In the genomic region with DNA sequence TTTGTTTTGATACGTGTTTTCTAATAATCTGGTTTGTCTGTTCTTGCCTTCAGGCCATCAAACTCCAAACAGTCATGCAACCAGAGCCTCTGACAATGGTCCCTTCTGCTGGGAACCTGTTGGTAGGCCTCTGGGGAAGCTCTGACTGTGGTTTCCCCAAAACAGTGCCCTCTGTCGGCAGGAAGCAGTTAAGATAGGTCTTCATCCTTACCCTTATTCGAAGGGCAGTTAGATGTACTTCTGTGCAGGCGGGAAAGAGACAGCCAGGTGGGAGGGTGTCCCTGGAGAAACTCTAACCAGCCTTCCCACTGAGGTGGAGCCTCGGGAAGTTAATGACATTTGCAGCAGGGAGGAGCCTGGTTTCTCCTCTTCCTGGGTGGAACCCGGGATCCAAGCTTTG, we compare ENCODE assay signal across 8 cellular contexts.
DNase-seq lines count a peak whose midpoint lies in the region; ATAC-seq and TF ChIP-seq lines count a peak whose summit lies in the region.

No MANE protein-coding gene starts in this region.

- no peak overlapping the region for H3K27ac ChIP-seq in ascending aorta

- CTCF ChIA-PET in activated CD4-positive, alpha-beta T cell treated with anti-CD3 and anti-CD28 coated beads, Interleukin-2, amount 10 ng/mL, durations not matched to agents 7 days and 5 days (lab: Charles Lee), result interaction anchor here (1.2 kb wide), 1 partner anchor 15 kb away, joined by 3 read pairs; no protein-coding TSS in a partner anchor

- DNase-seq in activated CD4-positive, alpha-beta T cell treated with anti-CD3 and anti-CD28 coated beads, Interleukin-2, amount 10 ng/mL, durations not matched to agents 7 days and 5 days, result peak; percentile 13
- DNase-seq in activated CD4-positive, alpha-beta T cell treated with anti-CD3 and anti-CD28 coated beads for 1 hour, result no peak
- peak; percentile 22 for DNase-seq in RPMI8226
- DNase-seq in kidney epithelial cell (ENCODE audit: low read depth), result no peak
- DNase-seq in ascending aorta (ENCODE audit: low spot score in 2 of 2), result no peak
- DNase-seq in activated T-cell treated with anti-CD3 and anti-CD28 coated beads, Interleukin-2, amount 50 U/mL, for 1 hour, result no peak
- DNase-seq in activated T-cell treated with anti-CD3 and anti-CD28 coated beads, Interleukin-2, amount 50 U/mL, for 4 hours, result no peak

- H3K4me1 ChIP-seq in ascending aorta, result no peaks in the 10 kb centered on the region

- no peaks in the 10 kb centered on the region for H3K27me3 ChIP-seq in kidney epithelial cell (ENCODE audit: control insufficient read depth, insufficient read depth, low read length)
- H3K27me3 ChIP-seq in ascending aorta, result no peaks in the 10 kb centered on the region

- H3K36me3 ChIP-seq in kidney epithelial cell (ENCODE audit: control insufficient read depth, insufficient read depth, low read length) (no peaks in the 10 kb centered on the region), ascending aorta (no peaks in the 10 kb centered on the region)

- H3K36me3 Mint-ChIP-seq in activated CD4-positive, alpha-beta T cell treated with anti-CD3 and anti-CD28 coated beads, Interleukin-2, amount 10 ng/mL, durations not matched to agents 7 days and 5 days (ENCODE audit: low read depth), result no peaks in the 10 kb centered on the region
- no peaks in the 10 kb centered on the region for H3K36me3 Mint-ChIP-seq in activated T-cell treated with anti-CD3 and anti-CD28 coated beads, Interleukin-2, amount 50 U/mL, for 4 hours (ENCODE audit: insufficient read depth)

- no peaks in the 10 kb centered on the region for H3K27me3 Mint-ChIP-seq in activated CD4-positive, alpha-beta T cell treated with anti-CD3 and anti-CD28 coated beads, Interleukin-2, amount 10 ng/mL, durations not matched to agents 7 days and 5 days
- peaks cover 1% of the 10 kb centered on the region for H3K27me3 Mint-ChIP-seq in activated T-cell treated with anti-CD3 and anti-CD28 coated beads, Interleukin-2, amount 50 U/mL, for 4 hours (ENCODE audit: low read depth)

- POLR2A ChIA-PET in activated CD4-positive, alpha-beta T cell treated with anti-CD3 and anti-CD28 coated beads, Interleukin-2, amount 10 ng/mL, durations not matched to agents 7 days and 5 days (lab: Charles Lee), result no interaction called here

- TF ChIP-seq CTCF in kidney epithelial cell (IDR thresholded peaks at IDR 0.05; ENCODE audit: insufficient read depth, low read length, poor library complexity, severe bottlenecking), result peak; percentile 30
- no peak for TF ChIP-seq CTCF in ascending aorta (IDR thresholded peaks at IDR 0.05)

- no peak overlapping the region for H3K27ac Mint-ChIP-seq in activated CD4-positive, alpha-beta T cell treated with anti-CD3 and anti-CD28 coated beads, Interleukin-2, amount 10 ng/mL, durations not matched to agents 7 days and 5 days

- peaks cover 12% of the 10 kb centered on the region for H3K9me3 Mint-ChIP-seq in activated CD4-positive, alpha-beta T cell treated with anti-CD3 and anti-CD28 coated beads, Interleukin-2, amount 10 ng/mL, durations not matched to agents 7 days and 5 days
- peaks cover 12% of the 10 kb centered on the region for H3K9me3 Mint-ChIP-seq in activated T-cell treated with anti-CD3 and anti-CD28 coated beads, Interleukin-2, amount 50 U/mL, for 4 hours

- peaks cover 12 to 13% of the 10 kb centered on the region in 2 donors for H3K9me3 ChIP-seq in ascending aorta

- peak; percentile 82 for ATAC-seq in HG02623 (IDR thresholded peaks at IDR 0.05; ENCODE audit: unreplicated experiment)
- no peak for ATAC-seq in activated T-cell treated with anti-CD3 and anti-CD28 coated beads, Interleukin-2, amount 50 U/mL, for 4 hours

- intact Hi-C loops in ascending aorta (cut with DNase I), result no loop called here

- H3K4me3 Mint-ChIP-seq in activated CD4-positive, alpha-beta T cell treated with anti-CD3 and anti-CD28 coated beads, Interleukin-2, amount 10 ng/mL, durations not matched to agents 7 days and 5 days, result no peak overlapping the region
- H3K4me3 Mint-ChIP-seq in activated T-cell treated with anti-CD3 and anti-CD28 coated beads, Interleukin-2, amount 50 U/mL, for 4 hours, result no peak overlapping the region

- H3K4me3 ChIP-seq in kidney epithelial cell (ENCODE audit: low read depth, low read length) (no peak overlapping the region), ascending aorta (no peak overlapping the region)

- H3K4me1 Mint-ChIP-seq in activated CD4-positive, alpha-beta T cell treated with anti-CD3 and anti-CD28 coated beads, Interleukin-2, amount 10 ng/mL, durations not matched to agents 7 days and 5 days, result no peaks in the 10 kb centered on the region
- no peaks in the 10 kb centered on the region for H3K4me1 Mint-ChIP-seq in activated T-cell treated with anti-CD3 and anti-CD28 coated beads, Interleukin-2, amount 50 U/mL, for 4 hours (ENCODE audit: low read depth)

Comparison
In these comparisons a context has a peak if more than half of its experiments do, and no peak if none do; other contexts are left out.
1. DNase-seq: peak in activated CD4-positive, alpha-beta T cell treated with anti-CD3 and anti-CD28 coated beads, Interleukin-2, amount 10 ng/mL, durations not matched to agents 7 days and 5 days (single experiment) and RPMI8226 (single experiment); none in activated CD4-positive, alpha-beta T cell treated with anti-CD3 and anti-CD28 coated beads for 1 hour (single experiment), kidney epithelial cell (single experiment), ascending aorta (0 of 2), activated T-cell treated with anti-CD3 and anti-CD28 coated beads, Interleukin-2, amount 50 U/mL, for 1 hour (single experiment) and activated T-cell treated with anti-CD3 and anti-CD28 coated beads, Interleukin-2, amount 50 U/mL, for 4 hours (single experiment).